ENCODE assay signal across 8 cellular contexts in the genomic region with DNA sequence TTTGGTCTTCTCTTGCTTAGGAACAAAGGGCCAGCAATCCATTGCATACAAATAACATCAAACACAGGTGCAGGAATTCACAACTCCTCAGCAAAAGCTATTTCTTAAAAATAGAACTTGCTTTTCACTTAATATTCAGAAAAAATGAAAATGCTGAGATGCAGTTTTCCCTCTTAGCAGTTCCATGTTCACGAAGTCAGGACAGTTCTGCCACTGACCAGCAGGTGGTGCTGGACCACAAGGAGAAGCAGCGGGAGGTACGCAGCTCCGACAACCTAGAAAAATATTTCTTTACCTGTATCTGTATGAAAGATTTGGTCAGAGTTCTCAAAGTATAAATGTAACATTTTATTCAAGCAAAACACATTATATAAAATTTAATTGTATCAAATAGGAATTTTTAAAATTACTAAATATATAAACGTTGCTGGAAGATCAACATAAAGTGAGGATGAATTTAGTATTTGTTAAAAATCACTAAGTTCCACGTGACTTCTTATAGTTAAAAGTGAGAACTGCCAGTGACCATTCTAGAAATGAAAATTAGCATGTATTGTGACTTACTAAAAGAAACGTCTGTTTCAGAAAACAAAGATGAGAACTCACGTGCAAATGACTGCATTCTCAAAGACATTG. TPM values are rescaled to one million over a fixed set of nuclear protein-coding genes. Genes with fewer than 3 reads are reported as not detected.
DNase-seq lines count a peak whose midpoint lies in the region; ATAC-seq and TF ChIP-seq lines count a peak whose summit lies in the region.

No MANE protein-coding gene starts in this region.

- H3K4me3 Mint-ChIP-seq in CD4-positive, CD25-positive, alpha-beta regulatory T cell = peak overlapping the region in 1 of 4 donors; percentile 86
- H3K4me3 Mint-ChIP-seq in naive thymus-derived CD8-positive, alpha-beta T cell = no peak overlapping the region
- H3K4me3 Mint-ChIP-seq in stimulated activated effector memory CD8-positive, alpha-beta T cell treated with anti-CD3 and anti-CD28 coated beads, Interleukin-12 subunit alpha, Interleukin-12 subunit beta, amount 100 ng/mL, for 72 hours = no peak overlapping the region

- DNase-seq in CD4-positive, CD25-positive, alpha-beta regulatory T cell = peak; percentile 42 to 76 (median 54)
- DNase-seq in NCI-H446 treated with DMSO at 0.1 percent for 48 hours (lab: John Stamatoyannopoulos, UW) (peak; percentile 11), epithelial cell of esophagus (ENCODE audit: low read depth) (peak; percentile 83)
- peak; percentile 33 to 52 (median 50) for DNase-seq in activated CD8-positive, alpha-beta memory T cell treated with anti-CD3 and anti-CD28 coated beads for 48 hours (ENCODE audit: low read depth in 2 of 3, low spot score in 2 of 3)
- DNase-seq in naive thymus-derived CD8-positive, alpha-beta T cell = peak; percentile 47 to 87 (median 70)
- DNase-seq in stimulated activated effector memory CD8-positive, alpha-beta T cell treated with anti-CD3 and anti-CD28 coated beads, Interleukin-12 subunit alpha, Interleukin-12 subunit beta, amount 100 ng/mL, for 72 hours (ENCODE audit: low spot score in 2 of 2) = peak; percentile 64 to 84

- peaks cover 22% of the 10 kb centered on the region for H3K27me3 Mint-ChIP-seq in CD4-positive, CD25-positive, alpha-beta regulatory T cell
- H3K27me3 Mint-ChIP-seq in naive thymus-derived CD8-positive, alpha-beta T cell = peaks cover 4 to 30% (median 15%) of the 10 kb centered on the region in 5 donors

- H3K36me3 ChIP-seq in CD4-positive, CD25-positive, alpha-beta regulatory T cell (ENCODE audit: control insufficient read depth, insufficient read depth, low read length) = no peaks in the 10 kb centered on the region

- POLR2A ChIA-PET in naive thymus-derived CD8-positive, alpha-beta T cell (lab: Charles Lee) = no interaction called here

- no peaks in the 10 kb centered on the region for H3K4me1 ChIP-seq in CD4-positive, CD25-positive, alpha-beta regulatory T cell (ENCODE audit: control insufficient read depth, insufficient read depth, low read length, poor library complexity, severe bottlenecking)

- no peaks in the 10 kb centered on the region for H3K9me3 ChIP-seq in CD4-positive, CD25-positive, alpha-beta regulatory T cell (ENCODE audit: control insufficient read depth in 2 of 2, low read length in 2 of 2)

- H3K27ac Mint-ChIP-seq in CD4-positive, CD25-positive, alpha-beta regulatory T cell = no peak overlapping the region
- H3K27ac Mint-ChIP-seq in naive thymus-derived CD8-positive, alpha-beta T cell = no peak overlapping the region
- H3K27ac Mint-ChIP-seq in stimulated activated effector memory CD8-positive, alpha-beta T cell treated with anti-CD3 and anti-CD28 coated beads, Interleukin-12 subunit alpha, Interleukin-12 subunit beta, amount 100 ng/mL, for 72 hours = no peak overlapping the region

- TF ChIP-seq CTCF in epithelial cell of esophagus (IDR thresholded peaks at IDR 0.05; ENCODE audit: insufficient read depth, low read depth, low read length, missing control alignments) = peak; percentile 99

- H3K4me3 ChIP-seq in CD4-positive, CD25-positive, alpha-beta regulatory T cell (ENCODE audit: low read depth, low read length) = no peak overlapping the region
- H3K4me3 ChIP-seq in epithelial cell of esophagus (ENCODE audit: low read length) = no peak overlapping the region

- peak; percentile 56 to 70 for ATAC-seq in CD4-positive, CD25-positive, alpha-beta regulatory T cell (ENCODE audit: low read depth in 2 of 2)
- peak; percentile 65 for ATAC-seq in GM21717 (IDR thresholded peaks at IDR 0.05; ENCODE audit: unreplicated experiment)
- ATAC-seq in naive thymus-derived CD8-positive, alpha-beta T cell = peak; percentile 59 to 64
- ATAC-seq in stimulated activated effector memory CD8-positive, alpha-beta T cell treated with anti-CD3 and anti-CD28 coated beads, Interleukin-12 subunit alpha, Interleukin-12 subunit beta, amount 100 ng/mL, for 72 hours = no peak
- ATAC-seq in GM21360 (IDR thresholded peaks at IDR 0.05; ENCODE audit: unreplicated experiment) = no peak

- H3K9me3 Mint-ChIP-seq in CD4-positive, CD25-positive, alpha-beta regulatory T cell = peaks cover 0 to 3% (median 0%) of the 10 kb centered on the region in 7 donors
- peaks cover 0 to 4% (median 0%) of the 10 kb centered on the region in 9 donors for H3K9me3 Mint-ChIP-seq in naive thymus-derived CD8-positive, alpha-beta T cell
- H3K9me3 Mint-ChIP-seq in stimulated activated effector memory CD8-positive, alpha-beta T cell treated with anti-CD3 and anti-CD28 coated beads, Interleukin-12 subunit alpha, Interleukin-12 subunit beta, amount 100 ng/mL, for 72 hours = no peaks in the 10 kb centered on the region

- no peak overlapping the region for H3K27ac ChIP-seq in CD4-positive, CD25-positive, alpha-beta regulatory T cell (ENCODE audit: insufficient read depth, low read length, poor library complexity, severe bottlenecking)

- H3K27me3 ChIP-seq in CD4-positive, CD25-positive, alpha-beta regulatory T cell (ENCODE audit: control insufficient read depth, insufficient read depth, low read length) = no peaks in the 10 kb centered on the region

- no peaks in the 10 kb centered on the region for H3K36me3 Mint-ChIP-seq in CD4-positive, CD25-positive, alpha-beta regulatory T cell
- H3K36me3 Mint-ChIP-seq in naive thymus-derived CD8-positive, alpha-beta T cell = peaks cover 0 to 2% (median 0%) of the 10 kb centered on the region in 3 donors
- no peaks in the 10 kb centered on the region for H3K36me3 Mint-ChIP-seq in stimulated activated effector memory CD8-positive, alpha-beta T cell treated with anti-CD3 and anti-CD28 coated beads, Interleukin-12 subunit alpha, Interleukin-12 subunit beta, amount 100 ng/mL, for 72 hours

- H3K4me1 Mint-ChIP-seq in CD4-positive, CD25-positive, alpha-beta regulatory T cell = peaks cover 0 to 2% (median 0%) of the 10 kb centered on the region in 4 donors
- H3K4me1 Mint-ChIP-seq in naive thymus-derived CD8-positive, alpha-beta T cell = peaks cover 0 to 9% (median 4%) of the 10 kb centered on the region in 4 donors
- H3K4me1 Mint-ChIP-seq in stimulated activated effector memory CD8-positive, alpha-beta T cell treated with anti-CD3 and anti-CD28 coated beads, Interleukin-12 subunit alpha, Interleukin-12 subunit beta, amount 100 ng/mL, for 72 hours = peaks cover 9% of the 10 kb centered on the region

RNA-seq across cellular contexts. Expression of a gene that starts 48.8 kb away (rescaled TPM):
- total RNA-seq in CD4-positive, CD25-positive, alpha-beta regulatory T cell = 43.6 TPM
- 1 to 10 TPM; 5.8 to 9.4 (median 8.6) TPM for polyA plus RNA-seq in CD4-positive, CD25-positive, alpha-beta regulatory T cell
- total RNA-seq in naive thymus-derived CD8-positive, alpha-beta T cell = 10 to 100 TPM; 22.7 to 25.5 TPM
- polyA plus RNA-seq in naive thymus-derived CD8-positive, alpha-beta T cell = 10 to 100 TPM in 1 of 3 donors, 1 to 10 TPM in 2; 8.1 to 11.7 (median 9.2) TPM

Comparison
In these comparisons a context has a peak if more than half of its experiments do, and no peak if none do; other contexts are left out.
1. ATAC-seq: peak in CD4-positive, CD25-positive, alpha-beta regulatory T cell (2 of 2), GM21717 (single experiment) and naive thymus-derived CD8-positive, alpha-beta T cell (2 of 2); none in stimulated activated effector memory CD8-positive, alpha-beta T cell treated with anti-CD3 and anti-CD28 coated beads, Interleukin-12 subunit alpha, Interleukin-12 subunit beta, amount 100 ng/mL, for 72 hours (single experiment) and GM21360 (single experiment).
2. DNase-seq: peak in every context shown above with its lines; median percentile 83 in epithelial cell of esophagus; 74 in stimulated activated effector memory CD8-positive, alpha-beta T cell treated with anti-CD3 and anti-CD28 coated beads, Interleukin-12 subunit alpha, Interleukin-12 subunit beta, amount 100 ng/mL, for 72 hours; 70 in naive thymus-derived CD8-positive, alpha-beta T cell; 54 in CD4-positive, CD25-positive, alpha-beta regulatory T cell; 50 in activated CD8-positive, alpha-beta memory T cell treated with anti-CD3 and anti-CD28 coated beads for 48 hours; 11 in NCI-H446 treated with DMSO at 0.1 percent for 48 hours.